Comparison of ENCODE assay signal across 18 cellular contexts in the genomic region with DNA sequence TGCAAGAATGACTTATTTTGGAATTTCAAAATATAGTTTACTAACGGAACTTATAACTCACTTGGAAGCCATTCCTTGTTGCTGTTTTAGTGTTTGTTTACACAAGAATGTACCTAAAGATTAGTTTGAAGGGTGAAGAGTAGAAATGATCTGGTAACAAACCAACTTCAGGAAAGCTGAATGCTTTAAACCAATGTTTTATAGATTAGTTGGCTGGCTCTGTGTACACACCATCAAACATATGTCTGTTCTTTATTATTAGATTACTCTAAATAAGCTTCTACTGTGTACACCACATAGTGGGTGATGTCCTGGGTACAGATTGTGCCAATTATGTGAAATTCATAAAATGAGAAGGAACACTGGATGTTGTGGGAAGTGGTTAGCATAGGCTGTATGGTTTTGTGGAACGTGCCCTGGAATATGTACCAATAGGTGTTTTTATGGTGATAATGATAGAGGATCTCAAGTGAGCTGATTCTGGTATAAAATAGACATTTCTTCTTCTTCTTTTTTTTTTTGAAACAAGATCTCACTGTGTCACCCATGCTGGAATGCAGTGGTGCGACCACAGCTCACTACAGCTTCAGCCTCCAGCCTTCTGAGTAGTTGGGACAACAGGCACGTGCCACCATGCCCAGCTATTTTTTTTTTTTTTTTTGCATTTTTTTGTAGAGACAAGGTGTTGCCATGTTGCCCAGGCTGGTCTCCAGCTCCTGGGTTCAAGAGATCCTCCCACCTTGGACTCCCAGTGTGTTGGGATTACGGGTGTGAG.
"Had no signal": no experiment of that assay in that cellular context is flagged by ENCODE, and none has a peak within 500 bp of the region (broad histone marks: within the 10 kb centered on the region; RNA-seq: fewer than 3 reads in every experiment).

No MANE protein-coding gene starts in this region.

- H3K4me3 ChIP-seq: esophagus squamous epithelium, heart left ventricle, left lung, prostate gland, right lobe of liver, spleen had no signal

- H3K4me3 Mint-ChIP-seq: activated T-cell treated with anti-CD3 and anti-CD28 coated beads, Interleukin-2, amount 50 U/mL, for 24 hours; nephron had no signal

- DNase-seq: activated CD4-positive, alpha-beta T cell treated with anti-CD3 and anti-CD28 coated beads, Interleukin-2, amount 50 U/mL, for 4 hours; activated effector memory CD4-positive, alpha-beta T cell treated with anti-CD3 and anti-CD28 coated beads, Interleukin-2, amount 50 U/mL, for 16 hours; activated T-cell treated with anti-CD3 and anti-CD28 coated beads, Interleukin-2, amount 50 U/mL, for 24 hours; esophagus squamous epithelium; foreskin melanocyte; heart left ventricle; left lung; right lobe of liver; spleen; stimulated activated CD4-positive, alpha-beta T cell treated with anti-CD3 and anti-CD28 coated beads, Interleukin-2, amount 100 ng/mL, for 24 hours; stimulated activated naive CD4-positive, alpha-beta T cell treated with Interleukin-2 at 50 U/mL for 16 hours; trophoblast cell had no signal

- H3K9me3 ChIP-seq: esophagus squamous epithelium, heart left ventricle, left lung, prostate gland, right lobe of liver, spleen had no signal

- ATAC-seq: activated naive CD4-positive, alpha-beta T cell treated with anti-CD3 and anti-CD28 coated beads, Interleukin-2, amount 50 U/mL, for 72 hours; heart left ventricle had no signal

- H3K36me3 ChIP-seq: prostate gland, right lobe of liver had no signal

- H3K27me3 ChIP-seq: esophagus squamous epithelium, heart left ventricle, left lung, right lobe of liver, spleen had no signal

- H3K27me3 Mint-ChIP-seq: activated T-cell treated with anti-CD3 and anti-CD28 coated beads, Interleukin-2, amount 50 U/mL, for 24 hours had no signal

- H3K27ac Mint-ChIP-seq: activated naive CD4-positive, alpha-beta T cell treated with anti-CD3 and anti-CD28 coated beads, Interleukin-2, amount 50 U/mL, for 72 hours; activated T-cell treated with anti-CD3 and anti-CD28 coated beads, Interleukin-2, amount 50 U/mL, for 24 hours; nephron had no signal

- FAIRE-seq: bronchial epithelial cell, endometrium, TTC549 had no signal

- H3K4me1 Mint-ChIP-seq: nephron had no signal

- H3K27ac ChIP-seq: esophagus squamous epithelium, heart left ventricle, left lung, right lobe of liver, spleen had no signal

- H3K4me1 ChIP-seq: esophagus squamous epithelium, heart left ventricle, left lung, prostate gland, right lobe of liver, spleen had no signal

- H3K9me3 Mint-ChIP-seq: activated naive CD4-positive, alpha-beta T cell treated with anti-CD3 and anti-CD28 coated beads, Interleukin-2, amount 50 U/mL, for 72 hours; activated T-cell treated with anti-CD3 and anti-CD28 coated beads, Interleukin-2, amount 50 U/mL, for 24 hours; nephron had no signal
